Comparison of ENCODE assay signal across 1 cellular context in genomic region chr6:121615493-121615892, GRCh38.
TF ChIP-seq lines count a peak whose summit lies in the region.

No MANE protein-coding gene starts in this region.

TF ChIP-seq in GM23338, 12 proteins besides CTCF, POLR2A, EP300 and RAD21 (continued from another document):
- TF ChIP-seq ZNF462 (CRISPR knock-in tag; IDR thresholded peaks at IDR 0.05) (no peak), REST (IDR thresholded peaks at IDR 0.05; ENCODE audit: unreplicated experiment) (no peak), POLR2AphosphoS5 (IDR thresholded peaks at IDR 0.05; ENCODE audit: low read depth) (no peak), CREB1 (CRISPR knock-in tag; IDR thresholded peaks at IDR 0.05; ENCODE audit: low read depth) (no peak), STAT1 (IDR thresholded peaks at IDR 0.05; ENCODE audit: unreplicated experiment) (no peak), EZH2phosphoT487 (IDR thresholded peaks at IDR 0.05; ENCODE audit: unreplicated experiment) (no peak)
